In genomic region chr6:13708679-13709261, GRCh38 we compare ENCODE assay signal across 8 cellular contexts. TPM values are rescaled to one million over a fixed set of nuclear protein-coding genes. Genes with fewer than 3 reads are reported as not detected.
DNase-seq lines count a peak whose midpoint lies in the region; ATAC-seq and TF ChIP-seq lines count a peak whose summit lies in the region.

No MANE protein-coding gene starts in this region.

- no peaks in the 10 kb centered on the region for H3K9me3 Mint-ChIP-seq in brain
- no peaks in the 10 kb centered on the region for H3K9me3 Mint-ChIP-seq in mesothelial cell of epicardium

- peaks cover 42% of the 10 kb centered on the region for H3K4me1 Mint-ChIP-seq in brain
- peaks cover 40% of the 10 kb centered on the region for H3K4me1 Mint-ChIP-seq in mesothelial cell of epicardium

- H4K20me1 ChIP-seq in KMS-11 (ENCODE audit: insufficient read depth): 0 out of 2 replicates have a peak, but pooled peaks cover 7% of the 10 kb centered on the region

- peak overlapping the region; percentile 77; the same call in 1 of the 2 replicates for H3K9ac ChIP-seq in KMS-11

- H2AFZ ChIP-seq in ACC112 (ENCODE audit: low read length, unreplicated experiment) (no peak overlapping the region), KMS-11 (ENCODE audit: low read depth) (no peak overlapping the region)

- ATAC-seq in HG03439 (IDR thresholded peaks at IDR 0.05; ENCODE audit: unreplicated experiment): no peak
- no peak for ATAC-seq in HG02840 (IDR thresholded peaks at IDR 0.05; ENCODE audit: low FRiP score, unreplicated experiment)

- H3K4me3 Mint-ChIP-seq in brain (peak overlapping the region; percentile 95 to 99 (median 97)), mesothelial cell of epicardium (peak overlapping the region; percentile 85)

- H3K36me3 ChIP-seq in ACC112 (ENCODE audit: insufficient read depth, low read length) (no peaks in the 10 kb centered on the region), KMS-11 (ENCODE audit: insufficient read depth) (no peaks in the 10 kb centered on the region)

- H3K4me1 ChIP-seq in ACC112 (ENCODE audit: control insufficient read depth, insufficient read depth, low read length, unreplicated experiment) (peaks cover 11% of the 10 kb centered on the region), KMS-11 (ENCODE audit: low read depth, poor library complexity, severe bottlenecking) (peaks cover 26% of the 10 kb centered on the region)

- H3K27ac ChIP-seq in ACC112 (ENCODE audit: low read depth, low read length): 0 out of 2 replicates have a peak overlapping the region, but pooled peaks have one; percentile 52
- peak overlapping the region; percentile 66; the same call in 1 of the 2 replicates for H3K27ac ChIP-seq in KMS-11

- H3K27ac Mint-ChIP-seq in brain (peak overlapping the region; percentile 96 to 99 (median 98)), mesothelial cell of epicardium (peak overlapping the region; percentile 96)

- no peaks in the 10 kb centered on the region for H3K27me3 ChIP-seq in ACC112 (ENCODE audit: insufficient read depth, low read length)
- H3K27me3 ChIP-seq in KMS-11 (ENCODE audit: insufficient read depth, low read depth): no peaks in the 10 kb centered on the region

- peaks cover 4% of the 10 kb centered on the region for H3K27me3 Mint-ChIP-seq in brain
- no peaks in the 10 kb centered on the region for H3K27me3 Mint-ChIP-seq in mesothelial cell of epicardium (ENCODE audit: low read depth)

- H3K4me3 ChIP-seq in ACC112 (ENCODE audit: low read depth, low read length) (peak overlapping the region; percentile 95), KMS-11 (IDR thresholded peaks at IDR 0.05; ENCODE audit: insufficient read depth, low read depth, low read length) (no peak overlapping the region)

- DNase-seq in mesothelial cell of epicardium (ENCODE audit: low spot score in 2 of 2, unreplicated experiment in 2 of 2) (no peak), T1000 (lab: John Stamatoyannopoulos, UW) (no peak)
- DNase-seq in stimulated activated CD4-positive, alpha-beta T cell treated with anti-CD3 and anti-CD28 coated beads, Interleukin-1b, Interleukin-23, amount 100 ng/mL, for 48 hours: no peak

- H3K4me2 ChIP-seq in KMS-11: peak overlapping the region; percentile 77

- H3K79me2 ChIP-seq in ACC112 (ENCODE audit: control insufficient read depth, insufficient read depth, low read length, unreplicated experiment): peaks cover 68% of the 10 kb centered on the region
- peaks cover 71% of the 10 kb centered on the region for H3K79me2 ChIP-seq in KMS-11 (ENCODE audit: insufficient read depth, low read depth)

- TF ChIP-seq CTCF in KMS-11 (conservative IDR thresholded peaks at IDR 0.05; ENCODE audit: low read depth, low read length): no peak
- no peak for TF ChIP-seq CTCF in brain (conservative IDR thresholded peaks at IDR 0.05)
- TF ChIP-seq CTCF in mesothelial cell of epicardium (IDR thresholded peaks at IDR 0.05; ENCODE audit: unreplicated experiment): no peak

- H3K36me3 Mint-ChIP-seq in brain (peaks cover 25% of the 10 kb centered on the region), mesothelial cell of epicardium (peaks cover 2% of the 10 kb centered on the region)

RNA-seq across cellular contexts. Expression of gene RANBP9, which starts 2.9 kb away (rescaled TPM):
- polyA plus RNA-seq in brain (ENCODE audit: insufficient read depth, low read depth, low replicate concordance): 61.8 TPM
- 45.5 to 46.9 TPM (median 45.8 TPM) in 3 replicates for total RNA-seq in mesothelial cell of epicardium
